In the genomic region with DNA sequence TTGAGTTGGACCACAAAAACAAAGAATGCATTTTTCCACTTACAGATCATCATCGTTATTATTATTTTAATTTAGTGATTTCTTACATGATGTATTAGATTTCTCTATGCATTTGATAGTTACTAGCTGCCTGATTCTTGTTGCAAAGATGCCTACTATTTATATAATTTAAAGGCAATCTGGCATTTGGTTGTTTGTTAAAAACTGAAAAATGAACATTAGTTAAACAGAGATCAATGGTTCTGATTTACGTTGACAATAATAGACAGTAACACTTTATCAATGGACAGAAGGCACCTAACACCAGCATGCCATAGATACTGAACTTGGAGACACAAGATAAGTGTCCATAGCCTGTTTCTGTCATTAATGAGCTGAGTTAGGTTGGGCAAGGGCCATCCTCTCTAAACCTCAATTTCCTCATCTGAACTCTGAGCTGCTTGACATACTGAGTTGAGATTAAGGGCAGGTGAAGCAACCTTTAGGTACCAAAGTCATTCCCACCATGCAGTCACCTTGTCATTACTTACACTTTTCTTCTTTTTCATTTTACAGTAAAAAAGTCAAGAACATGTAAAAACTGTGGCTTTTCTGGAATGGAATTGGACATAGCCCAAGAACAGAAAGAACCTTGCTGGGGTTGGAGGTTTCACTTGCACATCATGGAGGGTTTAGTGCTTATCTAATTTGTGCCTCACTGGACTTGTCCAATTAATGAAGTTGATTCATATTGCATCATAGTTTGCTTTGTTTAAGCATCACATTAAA, we compare ENCODE assay signal across 16 cellular contexts. TPM values are rescaled to one million over a fixed set of nuclear protein-coding genes. Genes with fewer than 3 reads are reported as not detected.
A peak's percentile ranks its signal among the peaks of the same experiment; 100 is the strongest.
DNase-seq lines count a peak whose midpoint lies in the region; ATAC-seq and TF ChIP-seq lines count a peak whose summit lies in the region.
"Had no signal": no experiment of that assay in that cellular context is flagged by ENCODE, and none has a peak within 500 bp of the region (broad histone marks: within the 10 kb centered on the region; RNA-seq: fewer than 3 reads in every experiment).

No MANE protein-coding gene starts in this region.

- TF ChIP-seq CTCF in SK-N-SH (IDR thresholded peaks at IDR 0.05), result no peak
- no peak for TF ChIP-seq CTCF in Panc1 (IDR thresholded peaks at IDR 0.05)
- TF ChIP-seq CTCF in choroid plexus epithelial cell (conservative IDR thresholded peaks at IDR 0.05; ENCODE audit: low read depth, low read length), result no peak

- CTCF ChIA-PET in SK-N-SH (lab: Yijun Ruan, JAX) (no interaction called here), Panc1 (lab: Charles Lee) (no interaction called here)

- intact Hi-C loops in Panc1 (cut with micrococcal nuclease; ENCODE audit: unreplicated experiment), result no loop called here

- H3K4me1 ChIP-seq in SK-N-SH (ENCODE audit: control insufficient read depth in 1 of 2, insufficient read depth in 2 of 2, low read depth in 1 of 2, low read length in 1 of 2) (peaks cover 0 to 16% of the 10 kb centered on the region in 2 experiments; a peak in 2 of 4 replicates), Panc1 (ENCODE audit: control insufficient read depth, insufficient read depth, low read length) (peaks cover 5% of the 10 kb centered on the region; the same call in 1 of the 2 replicates)

- H4K20me1 ChIP-seq in SK-N-SH (ENCODE audit: insufficient read depth), result no peaks in the 10 kb centered on the region

- no TSS peak for BruUV-seq in Panc1 (replicated peaks; lab: Mats Ljungman, UMichigan)

- ATAC-seq in SK-N-SH treated with all-trans-retinoic acid at 6 μM for 48 hours (no peak), Panc1 (no peak), HG03196 (IDR thresholded peaks at IDR 0.05; ENCODE audit: unreplicated experiment) (no peak)
- ATAC-seq: lower lobe of right lung had no signal

- H3F3A ChIP-seq in SK-N-SH (replicated peaks; ENCODE audit: insufficient read depth), result peaks cover 24% of the 10 kb centered on the region

- in situ Hi-C loops in Panc1 (cut with HindIII; ENCODE audit: low pct_unique_long_range_greater_than_20kb, low sequenced_read_pairs), result no loop called here

- no peaks in the 10 kb centered on the region for H3K36me3 ChIP-seq in SK-N-SH (replicated peaks in 1 of 2; ENCODE audit: control insufficient read depth in 1 of 2, insufficient read depth in 2 of 2, low read length in 1 of 2)
- no peaks in the 10 kb centered on the region for H3K36me3 ChIP-seq in Panc1 (ENCODE audit: control insufficient read depth, insufficient read depth, low read length)
- H3K36me3 ChIP-seq: lower lobe of right lung, thoracic aorta had no signal

- H3K4me3 ChIP-seq in SK-N-SH (ENCODE audit: low read depth in 2 of 2, low read length in 1 of 2) (peak overlapping the region in 1 of 2 experiments; percentile 33; a peak in 1 of 4 replicates), Panc1 (ENCODE audit: low read depth in 2 of 2, low read length in 2 of 2) (peak overlapping the region in 1 of 2 experiments; percentile 22; a peak in 2 of 4 replicates), choroid plexus epithelial cell (ENCODE audit: low read depth, low read length) (peak overlapping the region; percentile 47)
- H3K4me3 ChIP-seq: lower lobe of right lung had no signal

- TF ChIP-seq RAD21 in SK-N-SH (IDR thresholded peaks at IDR 0.05; ENCODE audit: low read length), result no peak

- H3K9ac ChIP-seq in SK-N-SH, result peak overlapping the region; percentile 60; the same call in 1 of the 2 replicates

- no peak for TF ChIP-seq EP300 in SK-N-SH (IDR thresholded peaks at IDR 0.05; ENCODE audit: borderline replicate concordance in 1 of 2, low read depth in 1 of 2, low read length in 1 of 2)

- H3K79me2 ChIP-seq in SK-N-SH (ENCODE audit: insufficient read depth), result peaks cover 4% of the 10 kb centered on the region; the same call in 1 of the 2 replicates

- POLR2A ChIA-PET in SK-N-SH (lab: Yijun Ruan, JAX), result no interaction called here
- POLR2A ChIA-PET in Panc1 (lab: Charles Lee), result no interaction called here

- 44% methylated on average over 2 of the region's 2 CpGs for WGBS in SK-N-SH (ENCODE audit: low lambda C conversion rate)

- H3K4me2 ChIP-seq in SK-N-SH, result peak overlapping the region; percentile 79

- no peaks in the 10 kb centered on the region for H3K27me3 ChIP-seq in SK-N-SH (ENCODE audit: insufficient read depth)
- no peaks in the 10 kb centered on the region for H3K27me3 ChIP-seq in Panc1 (ENCODE audit: control insufficient read depth, insufficient read depth, low read length)

- H3K27ac ChIP-seq in SK-N-SH (ENCODE audit: low read depth in 2 of 2, low read length in 1 of 2), result peak overlapping the region in 1 of 2 experiments; percentile 92; a peak in 2 of 4 replicates
- peak overlapping the region; percentile 66 for H3K27ac ChIP-seq in Panc1 (ENCODE audit: low read length)
- H3K27ac ChIP-seq: lower lobe of right lung had no signal

- H2AFZ ChIP-seq in SK-N-SH (ENCODE audit: low read depth), result peak overlapping the region; percentile 64; the same call in 1 of the 2 replicates

- H3K9me2 ChIP-seq in SK-N-SH, result no peaks in the 10 kb centered on the region

- no peaks in the 10 kb centered on the region for H3K9me3 ChIP-seq in SK-N-SH
- no peaks in the 10 kb centered on the region for H3K9me3 ChIP-seq in Panc1 (ENCODE audit: control insufficient read depth, insufficient read depth, low read depth, low read length)
- H3K9me3 ChIP-seq: lower lobe of right lung, thoracic aorta had no signal

- DNase-seq in SK-N-SH (no peak), Panc1 (ENCODE audit: low read depth, low spot score) (no peak), choroid plexus epithelial cell (ENCODE audit: low read depth) (peak; percentile 78), renal cortical epithelial cell (ENCODE audit: low read depth) (peak; percentile 28), T-helper 2 cell (no peak)
- DNase-seq in stimulated activated CD4-positive, alpha-beta T cell treated with anti-CD3 and anti-CD28 coated beads, Interleukin-2, amount 100 ng/mL, for 48 hours, result no peak
- DNase-seq: activated CD4-positive, alpha-beta T cell treated with anti-CD3 and anti-CD28 coated beads, Interleukin-2, amount 50 U/mL, for 48 hours; activated naive CD4-positive, alpha-beta T cell; COR-L47; erythroblast; H7; lower lobe of right lung had no signal

TF ChIP-seq in SK-N-SH, 30 proteins besides CTCF, POLR2A, EP300 and RAD21 (continues in another document):
- TF ChIP-seq TCF12 (IDR thresholded peaks at IDR 0.05) (no peak), TEAD4 (IDR thresholded peaks at IDR 0.05; ENCODE audit: borderline replicate concordance, insufficient read depth) (no peak), FOSL2 (IDR thresholded peaks at IDR 0.05; ENCODE audit: borderline replicate concordance, low read depth) (no peak)
- TF ChIP-seq, protein P1, sequence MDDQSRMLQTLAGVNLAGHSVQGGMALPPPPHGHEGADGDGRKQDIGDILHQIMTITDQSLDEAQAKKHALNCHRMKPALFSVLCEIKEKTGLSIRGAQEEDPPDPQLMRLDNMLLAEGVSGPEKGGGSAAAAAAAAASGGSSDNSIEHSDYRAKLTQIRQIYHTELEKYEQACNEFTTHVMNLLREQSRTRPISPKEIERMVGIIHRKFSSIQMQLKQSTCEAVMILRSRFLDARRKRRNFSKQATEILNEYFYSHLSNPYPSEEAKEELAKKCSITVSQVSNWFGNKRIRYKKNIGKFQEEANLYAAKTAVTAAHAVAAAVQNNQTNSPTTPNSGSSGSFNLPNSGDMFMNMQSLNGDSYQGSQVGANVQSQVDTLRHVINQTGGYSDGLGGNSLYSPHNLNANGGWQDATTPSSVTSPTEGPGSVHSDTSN (IDR thresholded peaks at IDR 0.05), result no peak

TF ChIP-seq in SK-N-SH treated with all-trans-retinoic acid at 6 μM for 48 hours, 23 proteins besides CTCF, POLR2A, EP300 and RAD21:
- TF ChIP-seq CSDC2 (CRISPR knock-in tag; IDR thresholded peaks at IDR 0.05) (no peak), GLIS3 (CRISPR knock-in tag; IDR thresholded peaks at IDR 0.05) (no peak), ARNTL (CRISPR knock-in tag; IDR thresholded peaks at IDR 0.05; ENCODE audit: borderline replicate concordance, low read depth) (no peak), BACH2 (CRISPR knock-in tag; IDR thresholded peaks at IDR 0.05; ENCODE audit: borderline replicate concordance) (no peak), TOX (CRISPR knock-in tag; IDR thresholded peaks at IDR 0.05; ENCODE audit: borderline replicate concordance) (no peak), RARB (CRISPR knock-in tag; IDR thresholded peaks at IDR 0.05) (no peak), ZC3H10 (CRISPR knock-in tag; IDR thresholded peaks at IDR 0.05) (no peak), ZNF565 (CRISPR knock-in tag; conservative IDR thresholded peaks at IDR 0.05; ENCODE audit: low read depth) (no peak), ZNF70 (CRISPR knock-in tag; IDR thresholded peaks at IDR 0.05) (no peak), ESRRG (CRISPR knock-in tag; IDR thresholded peaks at IDR 0.05) (no peak), TCF4 (CRISPR knock-in tag; IDR thresholded peaks at IDR 0.05; ENCODE audit: borderline replicate concordance) (no peak)

RNA-seq across cellular contexts. Expression of a gene that starts 3.0 kb away (rescaled TPM):
- polyA plus RNA-seq in SK-N-SH (2012; rRNA removed), result 0.12 TPM in 1 of 2 replicates, not detected in the other
- polyA plus RNA-seq in SK-N-SH (2012; cell fraction: cytosol; rRNA removed), result 0.29 and 0.40 TPM in 2 replicates
- 0.19 and 0.21 TPM in 2 replicates for polyA plus RNA-seq in SK-N-SH (2012; cell fraction: nucleus; rRNA removed)
- total RNA-seq in Panc1 (2021; ENCODE audit: unreplicated experiment) (not detected), renal cortical epithelial cell (1.4 and 204 TPM in 2 replicates)
- polyA plus RNA-seq in Panc1 (2012; ENCODE audit: insufficient read length), result not detected
- total RNA-seq: H7, neural crest cell had no signal

RNA-seq across cellular contexts. Expression of a gene that starts 54.7 kb away (rescaled TPM):
- 1.2 and 2.4 TPM in 2 replicates for polyA plus RNA-seq in SK-N-SH (2012; rRNA removed)
- polyA plus RNA-seq in SK-N-SH (2012; cell fraction: cytosol; rRNA removed), result 2.4 TPM in 2 replicates
- 0.94 and 1.8 TPM in 2 replicates for polyA plus RNA-seq in SK-N-SH (2012; cell fraction: nucleus; rRNA removed)
- total RNA-seq in Panc1 (2021; ENCODE audit: unreplicated experiment) (0.26 TPM), renal cortical epithelial cell (1.5 and 14.1 TPM in 2 replicates)
- polyA plus RNA-seq in Panc1 (2012; ENCODE audit: insufficient read length), result not detected
- total RNA-seq: neural crest cell had no signal

Comparison
In these comparisons a context has a peak if more than half of its experiments do, and no peak if none do; other contexts are left out.
1. DNase-seq: peak in choroid plexus epithelial cell (single experiment) and renal cortical epithelial cell (single experiment); none in SK-N-SH (single experiment), Panc1 (single experiment), stimulated activated CD4-positive, alpha-beta T cell treated with anti-CD3 and anti-CD28 coated beads, Interleukin-2, amount 100 ng/mL, for 48 hours (0 of 2) and T-helper 2 cell (0 of 5).